In the genomic region with DNA sequence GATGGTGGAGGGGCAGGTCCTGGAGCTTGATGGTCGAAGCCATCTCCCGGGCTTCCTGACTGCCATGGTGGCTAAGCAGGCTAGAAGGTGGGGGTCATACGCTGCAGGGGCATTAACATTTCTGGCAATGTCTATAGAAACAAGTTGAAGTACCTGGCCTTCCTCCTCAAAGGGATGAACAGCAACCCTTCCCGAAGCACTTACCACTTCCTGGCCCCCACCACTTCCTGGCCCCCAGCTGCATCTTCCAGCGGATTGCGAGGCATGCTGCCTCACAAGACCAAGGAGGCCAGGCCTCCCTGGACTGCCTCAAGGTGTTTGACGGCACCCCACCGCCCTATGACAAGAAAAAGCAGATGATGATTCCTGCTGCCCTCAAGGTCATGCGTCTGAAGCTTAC, we compare ENCODE assay signal across 26 cellular contexts.
A peak's percentile ranks its signal among the peaks of the same experiment; 100 is the strongest.
DNase-seq lines count a peak whose midpoint lies in the region; ATAC-seq, FAIRE-seq and TF ChIP-seq lines count a peak whose summit lies in the region.
"Had no signal": no experiment of that assay in that cellular context is flagged by ENCODE, and none has a peak within 500 bp of the region (broad histone marks: within the 10 kb centered on the region; RNA-seq: fewer than 3 reads in every experiment).

No MANE protein-coding gene starts in this region.

- H3K27ac Mint-ChIP-seq in stimulated activated effector memory CD8-positive, alpha-beta T cell treated with anti-CD3 and anti-CD28 coated beads, Interleukin-12 subunit alpha, Interleukin-12 subunit beta, amount 100 ng/mL, for 72 hours, result no peak overlapping the region
- no peak overlapping the region for H3K27ac Mint-ChIP-seq in activated T-helper 17 cell treated with anti-CD3 and anti-CD28 coated beads, Interleukin-2, amount 50 U/mL, for 72 hours
- H3K27ac Mint-ChIP-seq: CD14-positive monocyte; CD4-positive, alpha-beta memory T cell; CD4-positive, CD25-positive, alpha-beta regulatory T cell; CD8-positive, alpha-beta memory T cell had no signal

- H3K9me3 Mint-ChIP-seq in stimulated activated effector memory CD8-positive, alpha-beta T cell treated with anti-CD3 and anti-CD28 coated beads, Interleukin-12 subunit alpha, Interleukin-12 subunit beta, amount 100 ng/mL, for 72 hours, result no peaks in the 10 kb centered on the region
- no peaks in the 10 kb centered on the region for H3K9me3 Mint-ChIP-seq in activated T-helper 17 cell treated with anti-CD3 and anti-CD28 coated beads, Interleukin-2, amount 50 U/mL, for 72 hours
- H3K9me3 Mint-ChIP-seq: CD8-positive, alpha-beta memory T cell had no signal

- H3K4me1 Mint-ChIP-seq in stimulated activated effector memory CD8-positive, alpha-beta T cell treated with anti-CD3 and anti-CD28 coated beads, Interleukin-12 subunit alpha, Interleukin-12 subunit beta, amount 100 ng/mL, for 72 hours, result no peaks in the 10 kb centered on the region
- no peaks in the 10 kb centered on the region for H3K4me1 Mint-ChIP-seq in activated T-helper 17 cell treated with anti-CD3 and anti-CD28 coated beads, Interleukin-2, amount 50 U/mL, for 72 hours
- H3K4me1 Mint-ChIP-seq: CD14-positive monocyte; CD4-positive, alpha-beta memory T cell; CD4-positive, CD25-positive, alpha-beta regulatory T cell; CD8-positive, alpha-beta memory T cell had no signal

- no peaks in the 10 kb centered on the region for H3K27me3 Mint-ChIP-seq in activated T-helper 17 cell treated with anti-CD3 and anti-CD28 coated beads, Interleukin-2, amount 50 U/mL, for 72 hours

- peak; percentile 73 for ATAC-seq in DND-41 (ENCODE audit: insufficient read depth, low read depth)
- peak; percentile 8 for ATAC-seq in stimulated activated effector memory CD8-positive, alpha-beta T cell treated with anti-CD3 and anti-CD28 coated beads, Interleukin-12 subunit alpha, Interleukin-12 subunit beta, amount 100 ng/mL, for 72 hours
- ATAC-seq in activated T-helper 17 cell treated with anti-CD3 and anti-CD28 coated beads, Interleukin-2, amount 50 U/mL, for 72 hours (replicated peaks), result no peak
- ATAC-seq in GM21786 (IDR thresholded peaks at IDR 0.05; ENCODE audit: unreplicated experiment), result no peak

- no peak overlapping the region for H2AFZ ChIP-seq in DND-41 (ENCODE audit: low read depth, low read length)

- H3K9ac ChIP-seq in DND-41 (ENCODE audit: low read depth, low read length), result no peak overlapping the region
- H3K9ac ChIP-seq: BLaER1 had no signal

- no peaks in the 10 kb centered on the region for H3K4me1 ChIP-seq in DND-41 (ENCODE audit: insufficient read depth, low read length)
- H3K4me1 ChIP-seq: BE2C, BLaER1 had no signal

- H3K4me3 ChIP-seq in DND-41 (ENCODE audit: low read depth in 1 of 2, low read length in 2 of 2), result no peak overlapping the region
- no peak overlapping the region for H3K4me3 ChIP-seq in Jurkat, Clone E6-1 (ENCODE audit: low read length)
- H3K4me3 ChIP-seq: BLaER1 had no signal

- no peak overlapping the region for H3K27ac ChIP-seq in DND-41 (ENCODE audit: low read length)
- H3K27ac ChIP-seq: BLaER1 had no signal

- no peak overlapping the region for H3K4me2 ChIP-seq in DND-41 (ENCODE audit: insufficient read depth, low read length)
- H3K4me2 ChIP-seq: BLaER1 had no signal

- TF ChIP-seq CTCF in DND-41 (IDR thresholded peaks at IDR 0.05; ENCODE audit: borderline replicate concordance, extremely low read depth, low read length, poor library complexity, severe bottlenecking), result no peak

- no peaks in the 10 kb centered on the region for H3K36me3 ChIP-seq in DND-41 (ENCODE audit: insufficient read depth, low read length)
- H3K36me3 ChIP-seq: BE2C, BLaER1 had no signal

- H3K27me3 ChIP-seq in DND-41 (ENCODE audit: insufficient read depth, low read length, poor library complexity), result no peaks in the 10 kb centered on the region
- H3K27me3 ChIP-seq: BE2C, BLaER1 had no signal

- no peaks in the 10 kb centered on the region for H4K20me1 ChIP-seq in DND-41 (ENCODE audit: insufficient read depth, low read length)
- H4K20me1 ChIP-seq: BLaER1 had no signal

- DNase-seq in DND-41 (peak; percentile 50), HTR-8/SVneo (ENCODE audit: insufficient read length, low spot score) (no peak), erythroblast (lab: John Stamatoyannopoulos, UW) (no peak)
- DNase-seq in Jurkat, Clone E6-1 (ENCODE audit: low read depth, low spot score), result peak; percentile 68
- no peak for DNase-seq in stimulated activated effector memory CD8-positive, alpha-beta T cell treated with anti-CD3 and anti-CD28 coated beads, Interleukin-12 subunit alpha, Interleukin-12 subunit beta, amount 100 ng/mL, for 72 hours (ENCODE audit: low spot score in 2 of 2)
- DNase-seq: 8988T; ACHN; BE2C; C1 segment of cervical spinal cord; CD4-positive, alpha-beta memory T cell; CD4-positive, CD25-positive, alpha-beta regulatory T cell; CD8-positive, alpha-beta memory T cell; COR-L47; DMS 273 treated with DMSO at 0.1 percent for 48 hours; DMS153; DMS53; DMS79; GF-D8 had no signal

- FAIRE-seq in HTR-8/SVneo (lab: Jason Lieb, UNC), result peak; percentile 9
- FAIRE-seq: A204.1, G401.6, GM12891, GM19239 had no signal

- no peaks in the 10 kb centered on the region for H3K79me2 ChIP-seq in DND-41 (ENCODE audit: insufficient read depth, low read length)

- no peaks in the 10 kb centered on the region for H3K36me3 Mint-ChIP-seq in stimulated activated effector memory CD8-positive, alpha-beta T cell treated with anti-CD3 and anti-CD28 coated beads, Interleukin-12 subunit alpha, Interleukin-12 subunit beta, amount 100 ng/mL, for 72 hours
- no peaks in the 10 kb centered on the region for H3K36me3 Mint-ChIP-seq in activated T-helper 17 cell treated with anti-CD3 and anti-CD28 coated beads, Interleukin-2, amount 50 U/mL, for 72 hours (ENCODE audit: low read depth)
- H3K36me3 Mint-ChIP-seq: CD14-positive monocyte; CD4-positive, alpha-beta memory T cell; CD4-positive, CD25-positive, alpha-beta regulatory T cell; CD8-positive, alpha-beta memory T cell had no signal

- TF ChIP-seq POLR2A in erythroblast (IDR thresholded peaks at IDR 0.05; ENCODE audit: low read length), result no peak

- H3K4me3 Mint-ChIP-seq in stimulated activated effector memory CD8-positive, alpha-beta T cell treated with anti-CD3 and anti-CD28 coated beads, Interleukin-12 subunit alpha, Interleukin-12 subunit beta, amount 100 ng/mL, for 72 hours, result no peak overlapping the region
- H3K4me3 Mint-ChIP-seq in activated T-helper 17 cell treated with anti-CD3 and anti-CD28 coated beads, Interleukin-2, amount 50 U/mL, for 72 hours, result no peak overlapping the region
- H3K4me3 Mint-ChIP-seq: CD14-positive monocyte; CD4-positive, alpha-beta memory T cell; CD4-positive, CD25-positive, alpha-beta regulatory T cell; CD8-positive, alpha-beta memory T cell had no signal

- H3K9me3 ChIP-seq in DND-41 (ENCODE audit: insufficient read depth, low read length, severe bottlenecking), result peaks cover 2% of the 10 kb centered on the region
- H3K9me3 ChIP-seq: BE2C, BLaER1 had no signal

Comparison
In these comparisons a context has a peak if more than half of its experiments do, and no peak if none do; other contexts are left out.
1. ATAC-seq: peak in DND-41 (single experiment) and stimulated activated effector memory CD8-positive, alpha-beta T cell treated with anti-CD3 and anti-CD28 coated beads, Interleukin-12 subunit alpha, Interleukin-12 subunit beta, amount 100 ng/mL, for 72 hours (single experiment); none in activated T-helper 17 cell treated with anti-CD3 and anti-CD28 coated beads, Interleukin-2, amount 50 U/mL, for 72 hours (single experiment) and GM21786 (single experiment).
2. DNase-seq: peak in DND-41 (single experiment) and Jurkat, Clone E6-1 (single experiment); none in HTR-8/SVneo (single experiment), stimulated activated effector memory CD8-positive, alpha-beta T cell treated with anti-CD3 and anti-CD28 coated beads, Interleukin-12 subunit alpha, Interleukin-12 subunit beta, amount 100 ng/mL, for 72 hours (0 of 2) and erythroblast (0 of 2).